20 cellular contexts compared by ENCODE assay signal in the genomic region with DNA sequence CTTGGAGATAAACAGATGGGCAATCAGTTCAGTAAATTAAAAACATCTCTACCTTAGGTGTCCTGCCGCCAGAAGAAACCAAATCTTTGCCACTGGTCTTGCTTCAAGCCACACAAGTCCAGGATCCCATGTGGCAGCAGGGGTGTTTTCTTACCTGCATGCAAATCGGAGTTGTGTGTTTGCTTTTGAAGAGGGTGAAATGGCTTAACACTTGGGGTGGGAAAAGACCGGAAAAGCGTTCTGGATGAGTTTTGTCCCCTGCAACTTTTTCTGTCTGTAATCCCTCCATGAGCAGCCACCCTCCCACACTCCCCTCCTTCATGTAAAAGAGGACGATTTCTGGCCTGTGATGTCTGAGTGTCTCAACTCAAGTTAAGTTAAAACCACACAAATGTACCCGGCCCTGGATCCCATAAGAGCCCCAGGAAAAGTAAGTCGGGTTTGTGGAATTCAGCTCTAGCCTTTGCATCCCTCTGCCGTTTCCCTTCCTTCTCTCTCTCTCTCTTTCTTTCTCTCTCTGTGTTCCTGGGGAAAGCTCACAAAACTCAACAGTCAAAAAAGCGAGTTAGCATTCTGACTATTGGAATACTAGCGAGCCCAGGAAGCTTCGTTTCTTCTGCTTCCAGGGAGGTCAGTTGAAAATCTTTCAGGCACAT.
A peak's percentile ranks its signal among the peaks of the same experiment; 100 is the strongest.
DNase-seq lines count a peak whose midpoint lies in the region; ATAC-seq and TF ChIP-seq lines count a peak whose summit lies in the region.
"Had no signal": no experiment of that assay in that cellular context is flagged by ENCODE, and none has a peak within 500 bp of the region (broad histone marks: within the 10 kb centered on the region; RNA-seq: fewer than 3 reads in every experiment).

No MANE protein-coding gene starts in this region.

- 67% methylated on average over 11 of the region's 11 CpGs for WGBS in heart right ventricle, 2 donors
- WGBS in esophagus squamous epithelium, 2 donors, result 77 to 89% methylated on average over 11 of the region's 11 CpGs

- H3K4me1 Mint-ChIP-seq in neural progenitor cell (peaks cover 79% of the 10 kb centered on the region), type B pancreatic cell (ENCODE audit: unreplicated experiment) (peaks cover 60% of the 10 kb centered on the region)
- peaks cover 0 to 5% of the 10 kb centered on the region in 2 donors for H3K4me1 Mint-ChIP-seq in natural killer cell treated with Interleukin-12 subunit alpha and Interleukin-12 subunit beta and Interleukin-15 and Interleukin-18, amount 100 ng/mL, for 72 hours (ENCODE audit: low read depth in 2 of 2)
- H3K4me1 Mint-ChIP-seq: stimulated activated memory B cell treated with anti-CD40 and anti-IgM and Interleukin-4, amounts not matched to agents 10 μg/mL and 1 μg/mL and 100 μg/mL, for 72 hours had no signal

- H3K9ac ChIP-seq in neural progenitor cell, result no peak overlapping the region
- H3K9ac ChIP-seq: KMS-11 had no signal

- H4K20me1 ChIP-seq in neural progenitor cell (ENCODE audit: low read depth), result peaks cover 72% of the 10 kb centered on the region

- intact Hi-C loops in heart right ventricle (cut with DNase I) (loop anchor here (2.0 to 10.0 kb wide), 15 partner anchors 41 to 564 kb away; partner anchors contain the start of gene TCF7L2 (in 5 of the 10)), Right ventricle myocardium inferior (cut with DNase I) (loop anchor here (5.0 kb wide), 1 partner anchor 66 kb away; no protein-coding TSS in a partner anchor), esophagus squamous epithelium (cut with DNase I) (loop anchor here (10.0 kb wide), 3 partner anchors 184 to 564 kb away; no protein-coding TSS in a partner anchor)

- H3K36me3 Mint-ChIP-seq in neural progenitor cell (no peaks in the 10 kb centered on the region), type B pancreatic cell (peaks cover 5% of the 10 kb centered on the region)
- H3K36me3 Mint-ChIP-seq in natural killer cell treated with Interleukin-12 subunit alpha and Interleukin-12 subunit beta and Interleukin-15 and Interleukin-18, amount 100 ng/mL, for 72 hours, result no peaks in the 10 kb centered on the region
- H3K36me3 Mint-ChIP-seq: CD4-positive, alpha-beta memory T cell; stimulated activated memory B cell treated with anti-CD40 and anti-IgM and Interleukin-4, amounts not matched to agents 10 μg/mL and 1 μg/mL and 100 μg/mL, for 72 hours had no signal

- H3K36me3 ChIP-seq in heart right ventricle (no peaks in the 10 kb centered on the region), esophagus squamous epithelium (no peaks in the 10 kb centered on the region), neural progenitor cell (no peaks in the 10 kb centered on the region)
- H3K36me3 ChIP-seq: ovary had no signal

- H3F3A ChIP-seq in neural progenitor cell (ENCODE audit: low read depth), result peaks cover 94% of the 10 kb centered on the region

- H3K27ac ChIP-seq in heart right ventricle (peak overlapping the region in 8 of 10 donors; percentile 14 to 69 (median 48)), esophagus squamous epithelium (peak overlapping the region in 3 of 4 donors; percentile 26 to 43 (median 28)), neural progenitor cell (peak overlapping the region; percentile 95)
- H3K27ac ChIP-seq: KMS-11 had no signal

- TF ChIP-seq POLR2A in esophagus squamous epithelium (IDR thresholded peaks at IDR 0.05), result no peak

- no peak overlapping the region for H3K27ac Mint-ChIP-seq in neural progenitor cell
- H3K27ac Mint-ChIP-seq in type B pancreatic cell, result peak overlapping the region; percentile 2
- no peak overlapping the region for H3K27ac Mint-ChIP-seq in natural killer cell treated with Interleukin-12 subunit alpha and Interleukin-12 subunit beta and Interleukin-15 and Interleukin-18, amount 100 ng/mL, for 72 hours
- H3K27ac Mint-ChIP-seq: activated B cell treated with CpG ODN at 0.5 μM for 24 hours; activated CD8-positive, alpha-beta T cell treated with anti-CD3 and anti-CD28 coated beads, Interleukin-2, amount 10 ng/mL, durations not matched to agents 7 days and 5 days; activated T-helper 1 cell treated with anti-CD3 and anti-CD28 coated beads, Interleukin-12 subunit alpha, Interleukin-12 subunit beta, Interleukin-2, Interleukin-4 antibody, amounts not matched to agents 30 ng/mL and 10 ng/mL and 1 ng/mL, durations not matched to agents 14 hours and 24 hours and 36 hours; CD4-positive, alpha-beta memory T cell; stimulated activated memory B cell treated with anti-CD40 and anti-IgM and Interleukin-4, amounts not matched to agents 10 μg/mL and 1 μg/mL and 100 μg/mL, for 72 hours; T-helper 17 cell had no signal

- peak overlapping the region; percentile 83 for H3K4me2 ChIP-seq in neural progenitor cell
- H3K4me2 ChIP-seq: KMS-11 had no signal

- H3K27me3 Mint-ChIP-seq in neural progenitor cell (ENCODE audit: insufficient read depth, low read depth), result peaks cover 6% of the 10 kb centered on the region
- H3K27me3 Mint-ChIP-seq in type B pancreatic cell, result peaks cover 62% of the 10 kb centered on the region
- H3K27me3 Mint-ChIP-seq in natural killer cell treated with Interleukin-12 subunit alpha and Interleukin-12 subunit beta and Interleukin-15 and Interleukin-18, amount 100 ng/mL, for 72 hours, result peaks cover 35 to 64% of the 10 kb centered on the region in 2 donors

- no peaks in the 10 kb centered on the region for H3K9me3 Mint-ChIP-seq in neural progenitor cell
- no peaks in the 10 kb centered on the region for H3K9me3 Mint-ChIP-seq in type B pancreatic cell
- no peaks in the 10 kb centered on the region for H3K9me3 Mint-ChIP-seq in natural killer cell treated with Interleukin-12 subunit alpha and Interleukin-12 subunit beta and Interleukin-15 and Interleukin-18, amount 100 ng/mL, for 72 hours
- H3K9me3 Mint-ChIP-seq: activated B cell treated with CpG ODN at 0.5 μM for 24 hours; activated T-helper 1 cell treated with anti-CD3 and anti-CD28 coated beads, Interleukin-12 subunit alpha, Interleukin-12 subunit beta, Interleukin-2, Interleukin-4 antibody, amounts not matched to agents 30 ng/mL and 10 ng/mL and 1 ng/mL, durations not matched to agents 14 hours and 24 hours and 36 hours; CD4-positive, alpha-beta memory T cell; stimulated activated memory B cell treated with anti-CD40 and anti-IgM and Interleukin-4, amounts not matched to agents 10 μg/mL and 1 μg/mL and 100 μg/mL, for 72 hours had no signal

- TF ChIP-seq CTCF in heart right ventricle (IDR thresholded peaks at IDR 0.05), result no peak
- no peak for TF ChIP-seq CTCF in esophagus squamous epithelium (IDR thresholded peaks at IDR 0.05)
- no peak for TF ChIP-seq CTCF in neural progenitor cell (IDR thresholded peaks at IDR 0.05)
- no peak for TF ChIP-seq CTCF in type B pancreatic cell (conservative IDR thresholded peaks at IDR 0.05)

- H3K9me3 ChIP-seq in heart right ventricle (no peaks in the 10 kb centered on the region), esophagus squamous epithelium (no peaks in the 10 kb centered on the region), neural progenitor cell (ENCODE audit: low read depth) (no peaks in the 10 kb centered on the region)
- H3K9me3 ChIP-seq: ovary had no signal

- H3K4me1 ChIP-seq in heart right ventricle (peaks cover 0 to 47% (median 10%) of the 10 kb centered on the region in 9 donors), esophagus squamous epithelium (peaks cover 0 to 38% (median 12%) of the 10 kb centered on the region in 3 donors), neural progenitor cell (peaks cover 94% of the 10 kb centered on the region)

- peak overlapping the region; percentile 87 for H3K4me3 Mint-ChIP-seq in neural progenitor cell
- peak overlapping the region; percentile 55 for H3K4me3 Mint-ChIP-seq in type B pancreatic cell
- H3K4me3 Mint-ChIP-seq in natural killer cell treated with Interleukin-12 subunit alpha and Interleukin-12 subunit beta and Interleukin-15 and Interleukin-18, amount 100 ng/mL, for 72 hours, result no peak overlapping the region
- H3K4me3 Mint-ChIP-seq: activated B cell treated with CpG ODN at 0.5 μM for 24 hours; activated CD8-positive, alpha-beta T cell treated with anti-CD3 and anti-CD28 coated beads, Interleukin-2, amount 10 ng/mL, durations not matched to agents 7 days and 5 days; activated T-helper 1 cell treated with anti-CD3 and anti-CD28 coated beads, Interleukin-12 subunit alpha, Interleukin-12 subunit beta, Interleukin-2, Interleukin-4 antibody, amounts not matched to agents 30 ng/mL and 10 ng/mL and 1 ng/mL, durations not matched to agents 14 hours and 24 hours and 36 hours; stimulated activated memory B cell treated with anti-CD40 and anti-IgM and Interleukin-4, amounts not matched to agents 10 μg/mL and 1 μg/mL and 100 μg/mL, for 72 hours; T-helper 17 cell had no signal

- H3K79me2 ChIP-seq in neural progenitor cell (ENCODE audit: low read depth), result peaks cover 74% of the 10 kb centered on the region

- H3K27me3 ChIP-seq in heart right ventricle (peaks cover 0 to 15% (median 0%) of the 10 kb centered on the region in 7 donors), esophagus squamous epithelium (peaks cover 0 to 4% (median 0%) of the 10 kb centered on the region in 4 donors), neural progenitor cell (no peaks in the 10 kb centered on the region)
- H3K27me3 ChIP-seq: ovary had no signal

- H3K4me3 ChIP-seq in heart right ventricle (peak overlapping the region in 4 of 10 donors; percentile 17 to 29 (median 23)), esophagus squamous epithelium (no peak overlapping the region), neural progenitor cell (peak overlapping the region; percentile 48)
- H3K4me3 ChIP-seq: ovary had no signal

- H2AFZ ChIP-seq in neural progenitor cell (replicated peaks), result no peak overlapping the region

- ATAC-seq in heart right ventricle (peak in 1 of 8 donors; percentile 10), Right ventricle myocardium inferior (no peak), GM19455 (IDR thresholded peaks at IDR 0.05; ENCODE audit: unreplicated experiment) (no peak)
- no peak for ATAC-seq in natural killer cell treated with Interleukin-12 subunit alpha and Interleukin-12 subunit beta and Interleukin-15 and Interleukin-18, amount 100 ng/mL, for 72 hours
- ATAC-seq: activated CD8-positive, alpha-beta T cell treated with anti-CD3 and anti-CD28 coated beads, Interleukin-2, amount 10 ng/mL, durations not matched to agents 7 days and 5 days; stimulated activated memory B cell treated with anti-CD40 and anti-IgM and Interleukin-4, amounts not matched to agents 10 μg/mL and 1 μg/mL and 100 μg/mL, for 72 hours; T-helper 17 cell had no signal

- no peak for DNase-seq in heart right ventricle
- no peak for DNase-seq in Right ventricle myocardium inferior (ENCODE audit: missing footprints)
- DNase-seq in esophagus squamous epithelium (lab: John Stamatoyannopoulos, UW), result no peak
- DNase-seq in neural progenitor cell (ENCODE audit: low spot score), result peak; percentile 45
- DNase-seq in type B pancreatic cell (ENCODE audit: extremely low spot score, unreplicated experiment), result no peak
- no peak for DNase-seq in natural killer cell treated with Interleukin-12 subunit alpha and Interleukin-12 subunit beta and Interleukin-15 and Interleukin-18, amount 100 ng/mL, for 72 hours (ENCODE audit: low spot score)
- DNase-seq in stimulated activated CD8-positive, alpha-beta memory T cell treated with anti-CD3 and anti-CD28 coated beads, Interleukin-4, amount 100 ng/mL, for 48 hours, result no peak
- DNase-seq: ACHN; activated B cell treated with CpG ODN at 0.5 μM for 24 hours; activated CD8-positive, alpha-beta T cell treated with anti-CD3 and anti-CD28 coated beads, Interleukin-2, amount 10 ng/mL, durations not matched to agents 7 days and 5 days; CD4-positive, alpha-beta memory T cell; DND-41; midbrain; NCI-H2171 treated with DMSO at 0.1 percent for 48 hours; ovary; T-helper 17 cell had no signal

Comparison
In these comparisons a context has a peak if more than half of its experiments do, and no peak if none do; other contexts are left out.
1. H3K27ac ChIP-seq: peak in every context shown above with its lines; median percentile 95 in neural progenitor cell; 48 in heart right ventricle; 28 in esophagus squamous epithelium.